In genomic region chr20:393296-393695, GRCh38 we compare ENCODE assay signal across 7 cellular contexts. TPM values are rescaled to one million over a fixed set of nuclear protein-coding genes. Genes with fewer than 3 reads are reported as not detected.
DNase-seq lines count a peak whose midpoint lies in the region; ATAC-seq, FAIRE-seq and TF ChIP-seq lines count a peak whose summit lies in the region.
"Not testable (repeated sequence)": the region's sequence is repeated elsewhere in the genome, so short reads cannot be mapped to it uniquely, and the experiment has no call there.

No MANE protein-coding gene starts in this region.

- H3K4me2 ChIP-seq in HepG2 (ENCODE audit: low read depth, low read length), result not testable (repeated sequence)

- peaks cover 11% of the 10 kb centered on the region for H3K4me1 Mint-ChIP-seq in Calu3 (ENCODE audit: low read depth, unreplicated experiment)
- not testable (repeated sequence) for H3K4me1 Mint-ChIP-seq in activated CD8-positive, alpha-beta T cell treated with anti-CD3 and anti-CD28 coated beads for 36 hours (ENCODE audit: low read depth); central memory CD8-positive, alpha-beta T cell

- intact Hi-C loops in Calu3 (cut with micrococcal nuclease; ENCODE audit: unreplicated experiment); activated CD8-positive, alpha-beta T cell treated with anti-CD3 and anti-CD28 coated beads for 36 hours (cut with micrococcal nuclease); HepG2 (cut with micrococcal nuclease; ENCODE audit: unreplicated experiment); spleen (cut with DNase I; ENCODE audit: low total_unique reads): not testable (repeated sequence)

- peaks cover 22% of the 10 kb centered on the region for H3K79me2 ChIP-seq in HepG2 (ENCODE audit: insufficient read depth, low read length)

- H3K36me3 Mint-ChIP-seq in Calu3 (ENCODE audit: insufficient read depth, unreplicated experiment), result peaks cover 99% of the 10 kb centered on the region
- peaks cover 58% of the 10 kb centered on the region for H3K36me3 Mint-ChIP-seq in activated CD8-positive, alpha-beta T cell treated with anti-CD3 and anti-CD28 coated beads for 36 hours (ENCODE audit: low read depth)
- H3K36me3 Mint-ChIP-seq in activated naive CD4-positive, alpha-beta T cell treated with anti-CD3 and anti-CD28 coated beads, Interleukin-2, amount 50 U/mL, for 72 hours, result peaks cover 7 to 20% of the 10 kb centered on the region in 2 donors
- peaks cover 59% of the 10 kb centered on the region for H3K36me3 Mint-ChIP-seq in central memory CD8-positive, alpha-beta T cell (ENCODE audit: insufficient read depth)

- not testable (repeated sequence) for H3K4me3 ChIP-seq in HepG2 (replicated peaks in 1 of 3; ENCODE audit: insufficient read depth in 1 of 3, low read depth in 2 of 3, low read length in 3 of 3); spleen

- H3K4me1 ChIP-seq in HepG2 (ENCODE audit: insufficient read depth, low read length), result peaks cover 76% of the 10 kb centered on the region
- not testable (repeated sequence) for H3K4me1 ChIP-seq in spleen

- not testable (repeated sequence) for TF ChIP-seq EP300 in HepG2 (IDR thresholded peaks at IDR 0.05; ENCODE audit: low read depth in 2 of 2, low read length in 2 of 2); HepG2 (CRISPR knock-in tag; IDR thresholded peaks at IDR 0.05; ENCODE audit: borderline replicate concordance)

- FAIRE-seq in HepG2 (lab: Jason Lieb, UNC), result not testable (repeated sequence)

- CTCF ChIA-PET in Calu3 (lab: Charles Lee); HepG2 (lab: Yijun Ruan, JAX; ENCODE audit: low intra/inter-chr PET ratio, low total read pairs): not testable (repeated sequence)
- CTCF ChIA-PET in RWPE1 (lab: Yijun Ruan, JAX), result interaction anchor here (0.7 kb wide), 1 partner anchor 14 kb away, joined by 3 read pairs; no protein-coding TSS in a partner anchor
- CTCF ChIA-PET in activated CD8-positive, alpha-beta T cell treated with anti-CD3 and anti-CD28 coated beads for 36 hours (lab: Charles Lee), result interaction anchor here (0.8 to 1.5 kb wide), 2 partner anchors 10 to 259 kb away, joined by 3 read pairs; no protein-coding TSS in a partner anchor

- WGBS in HepG2 (ENCODE audit: low lambda C conversion rate), result 100% methylated on average over 2 of the region's 2 CpGs
- WGBS in spleen, 5 donors, result 85 to 95% (median 86%) methylated on average over 2 of the region's 2 CpGs

- not testable (repeated sequence) for H2AFZ ChIP-seq in HepG2 (ENCODE audit: low read length)

- not testable (repeated sequence) for H4K20me1 ChIP-seq in HepG2 (ENCODE audit: insufficient read depth, low read length)

- DNase-seq in Calu3; RWPE1 (ENCODE audit: low spot score); activated CD8-positive, alpha-beta T cell treated with anti-CD3 and anti-CD28 coated beads for 36 hours; activated naive CD4-positive, alpha-beta T cell treated with anti-CD3 and anti-CD28 coated beads, Interleukin-2, amount 50 U/mL, for 72 hours (ENCODE audit: low spot score in 2 of 2); central memory CD8-positive, alpha-beta T cell (ENCODE audit: low spot score in 2 of 2); HepG2 (ENCODE audit: low spot score): not testable (repeated sequence)
- DNase-seq in spleen, result peak; percentile 17

- H3K27me3 Mint-ChIP-seq in Calu3 (ENCODE audit: unreplicated experiment); activated CD8-positive, alpha-beta T cell treated with anti-CD3 and anti-CD28 coated beads for 36 hours; central memory CD8-positive, alpha-beta T cell: not testable (repeated sequence)

- peak overlapping the region; percentile 51 for H3K27ac ChIP-seq in RWPE1
- not testable (repeated sequence) for H3K27ac ChIP-seq in HepG2 (ENCODE audit: extremely low read length, insufficient read depth, low read length); spleen

- H3K4me3 Mint-ChIP-seq in Calu3 (ENCODE audit: low read depth, unreplicated experiment); activated CD8-positive, alpha-beta T cell treated with anti-CD3 and anti-CD28 coated beads for 36 hours; central memory CD8-positive, alpha-beta T cell: not testable (repeated sequence)

- not testable (repeated sequence) for H3K9me3 ChIP-seq in HepG2 (ENCODE audit: low read length); spleen

- H3K36me3 ChIP-seq in HepG2 (replicated peaks in 1 of 2; ENCODE audit: control insufficient read depth in 1 of 2, insufficient read depth in 2 of 2, low read length in 2 of 2) (peaks cover 62 to 92% of the 10 kb centered on the region in 2 experiments), spleen (peaks cover 6 to 100% (median 91%) of the 10 kb centered on the region in 6 donors)

- not testable (repeated sequence) for ATAC-seq in activated CD8-positive, alpha-beta T cell treated with anti-CD3 and anti-CD28 coated beads for 36 hours; activated naive CD4-positive, alpha-beta T cell treated with anti-CD3 and anti-CD28 coated beads, Interleukin-2, amount 50 U/mL, for 72 hours; central memory CD8-positive, alpha-beta T cell (replicated peaks; ENCODE audit: extremely low read depth, poor library complexity, severe bottlenecking); HepG2

- H3K27me3 ChIP-seq in HepG2 (ENCODE audit: control insufficient read depth in 1 of 2, insufficient read depth in 2 of 2, low read length in 2 of 2); spleen (replicated peaks in 1 of 7): not testable (repeated sequence)

- TF ChIP-seq CTCF in Calu3 (IDR thresholded peaks at IDR 0.05; ENCODE audit: unreplicated experiment); RWPE1 (conservative IDR thresholded peaks at IDR 0.05; ENCODE audit: low read depth); activated CD8-positive, alpha-beta T cell treated with anti-CD3 and anti-CD28 coated beads for 36 hours (IDR thresholded peaks at IDR 0.05); HepG2 (CRISPR knock-in tag; IDR thresholded peaks at IDR 0.05); spleen (IDR thresholded peaks at IDR 0.05 in 8 of 11, conservative IDR thresholded peaks at IDR 0.05 in 3 of 11): not testable (repeated sequence)

- in situ Hi-C loops in HepG2 (cut with HindIII; ENCODE audit: extremely low pct_ligation_motif_present, low pct_unique_long_range_greater_than_20kb), result not testable (repeated sequence)

- TF ChIP-seq POLR2A in HepG2 (IDR thresholded peaks at IDR 0.05; ENCODE audit: insufficient read depth in 1 of 2, low read depth in 2 of 2, low read length in 2 of 2), result peak in 1 of 2 experiments; percentile 27; a peak in 1 of 4 replicates
- not testable (repeated sequence) for TF ChIP-seq POLR2A in spleen (IDR thresholded peaks at IDR 0.05)

- H3K27ac Mint-ChIP-seq in Calu3 (ENCODE audit: unreplicated experiment), result peak overlapping the region; percentile 85
- peak overlapping the region; percentile 4 for H3K27ac Mint-ChIP-seq in activated CD8-positive, alpha-beta T cell treated with anti-CD3 and anti-CD28 coated beads for 36 hours
- H3K27ac Mint-ChIP-seq in activated naive CD4-positive, alpha-beta T cell treated with anti-CD3 and anti-CD28 coated beads, Interleukin-2, amount 50 U/mL, for 72 hours, result peak overlapping the region; percentile 36 to 68
- H3K27ac Mint-ChIP-seq in central memory CD8-positive, alpha-beta T cell (ENCODE audit: low read depth), result peak overlapping the region; percentile 53

- POLR2A ChIA-PET in RWPE1 (lab: Yijun Ruan, JAX; ENCODE audit: low non-redundant PET), result not testable (repeated sequence)
- POLR2A ChIA-PET in activated CD8-positive, alpha-beta T cell treated with anti-CD3 and anti-CD28 coated beads for 36 hours (lab: Charles Lee), result interaction anchor here (1.6 kb wide), 1 partner anchor 11 kb away, joined by 5 read pairs; no protein-coding TSS in a partner anchor
- POLR2A ChIA-PET in HepG2 (lab: Yijun Ruan, JAX), result interaction anchor here (1.2 to 29.0 kb wide), 4 partner anchors 5 to 38 kb away, joined by 3 to 1587 read pairs (median 909); partner anchors contain the start of genes RBCK1 and TRIB3

- BruUV-seq in Calu3 (replicated peaks; lab: Mats Ljungman, UMichigan); HepG2 (replicated peaks; lab: Mats Ljungman, UMichigan): not testable (repeated sequence)

- not testable (repeated sequence) for TF ChIP-seq RAD21 in HepG2 (CRISPR knock-in tag; IDR thresholded peaks at IDR 0.05)

- H3K9me3 Mint-ChIP-seq in Calu3 (ENCODE audit: low read depth, unreplicated experiment); activated CD8-positive, alpha-beta T cell treated with anti-CD3 and anti-CD28 coated beads for 36 hours; activated naive CD4-positive, alpha-beta T cell treated with anti-CD3 and anti-CD28 coated beads, Interleukin-2, amount 50 U/mL, for 72 hours; central memory CD8-positive, alpha-beta T cell: not testable (repeated sequence)

- not testable (repeated sequence) for H3K9ac ChIP-seq in HepG2 (ENCODE audit: insufficient read depth, low read depth, low read length)

RNA-seq across cellular contexts. Expression of gene TRIB3, which starts 12.7 kb away (rescaled TPM):
- total RNA-seq in Calu3 (2022) (47.2 and 53.0 TPM in 2 replicates), HepG2 (2016; rRNA removed; fragmentation: Illumina TruSeq; extraction: Trizol) (106 and 115 TPM in 2 replicates), spleen (10 to 100 TPM in 4 of 7 donors, 1 to 10 TPM in 3; 8.3 to 25.7 (median 12.0) TPM)
- 10 to 100 TPM; 59.5 to 62.5 TPM for total RNA-seq in activated CD8-positive, alpha-beta T cell treated with anti-CD3 and anti-CD28 coated beads for 36 hours
- total RNA-seq in activated naive CD4-positive, alpha-beta T cell treated with anti-CD3 and anti-CD28 coated beads, Interleukin-2, amount 50 U/mL, for 72 hours, result 10 to 100 TPM; 31.3 to 39.4 TPM
- total RNA-seq in HepG2 (2016; cell fraction: cytosol; rRNA removed; fragmentation: Illumina TruSeq; extraction: Trizol; ENCODE audit: low read depth), result 40.1 and 45.0 TPM in 2 replicates
- total RNA-seq in HepG2 (2016; cell fraction: insoluble cytoplasmic fraction; rRNA removed; fragmentation: Illumina TruSeq; extraction: Trizol), result 106 and 115 TPM in 2 replicates
- total RNA-seq in HepG2 (2016; cell fraction: membrane; rRNA removed; fragmentation: Illumina TruSeq; extraction: Trizol), result 107 and 130 TPM in 2 replicates
- 47.6 and 54.9 TPM in 2 replicates for total RNA-seq in HepG2 (2016; cell fraction: nucleus; rRNA removed; fragmentation: Illumina TruSeq; extraction: Trizol)
- polyA plus RNA-seq in HepG2 (2011; rRNA removed) (150 and 241 TPM in 2 replicates), spleen (10 to 100 TPM in 2 of 3 donors, 1 to 10 TPM in 1; 5.7 to 11.7 (median 11.6) TPM)
- 165 and 177 TPM in 2 replicates for polyA plus RNA-seq in HepG2 (2011; cell fraction: cytosol; rRNA removed)
- 122 and 148 TPM in 2 replicates for polyA plus RNA-seq in HepG2 (2011; cell fraction: nucleus; rRNA removed)
- 78.0 and 193 TPM in 2 replicates for polyA plus RNA-seq in HepG2 (2012)
- 33.6 and 42.0 TPM in 2 replicates for polyA plus RNA-seq in HepG2 (2016; cell fraction: cytosol; fragmentation: Illumina TruSeq; extraction: Trizol; ENCODE audit: low read depth)
- polyA plus RNA-seq in HepG2 (2016; cell fraction: insoluble cytoplasmic fraction; fragmentation: Illumina TruSeq; extraction: Trizol; ENCODE audit: low read depth), result 99.1 and 105 TPM in 2 replicates
- 76.6 and 88.5 TPM in 2 replicates for polyA plus RNA-seq in HepG2 (2016; cell fraction: membrane; fragmentation: Illumina TruSeq; extraction: Trizol; ENCODE audit: low read depth)
- 77.9 and 79.0 TPM in 2 replicates for polyA plus RNA-seq in HepG2 (2016; cell fraction: nucleus; fragmentation: Illumina TruSeq; extraction: Trizol; ENCODE audit: insufficient read depth, low read depth)
- 66.9 and 301 TPM in 2 replicates for polyA minus RNA-seq in HepG2 (2011; rRNA and poly(A)+ RNA removed; ENCODE audit: low replicate concordance)
- polyA minus RNA-seq in HepG2 (2011; cell fraction: cytosol; rRNA and poly(A)+ RNA removed), result 115 and 151 TPM in 2 replicates
- polyA minus RNA-seq in HepG2 (2011; cell fraction: nucleus; rRNA and poly(A)+ RNA removed), result 35.9 and 65.3 TPM in 2 replicates

RNA-seq across cellular contexts. Expression of gene RBCK1, which starts 14.8 kb away (rescaled TPM):
- total RNA-seq in Calu3 (2022), result 142 and 144 TPM in 2 replicates
- 100 to 1,000 TPM; 122 to 130 TPM for total RNA-seq in activated CD8-positive, alpha-beta T cell treated with anti-CD3 and anti-CD28 coated beads for 36 hours
- 100 to 1,000 TPM; 113 to 150 TPM for total RNA-seq in activated naive CD4-positive, alpha-beta T cell treated with anti-CD3 and anti-CD28 coated beads, Interleukin-2, amount 50 U/mL, for 72 hours
- total RNA-seq in HepG2 (2016; rRNA removed; fragmentation: Illumina TruSeq; extraction: Trizol), result 121 and 149 TPM in 2 replicates
- 176 and 212 TPM in 2 replicates for total RNA-seq in HepG2 (2016; cell fraction: cytosol; rRNA removed; fragmentation: Illumina TruSeq; extraction: Trizol; ENCODE audit: low read depth)
- 110 and 147 TPM in 2 replicates for total RNA-seq in HepG2 (2016; cell fraction: insoluble cytoplasmic fraction; rRNA removed; fragmentation: Illumina TruSeq; extraction: Trizol)
- 217 and 241 TPM in 2 replicates for total RNA-seq in HepG2 (2016; cell fraction: membrane; rRNA removed; fragmentation: Illumina TruSeq; extraction: Trizol)
- total RNA-seq in HepG2 (2016; cell fraction: nucleus; rRNA removed; fragmentation: Illumina TruSeq; extraction: Trizol), result 83.9 and 95.5 TPM in 2 replicates
- polyA plus RNA-seq in HepG2 (2011; rRNA removed), result 215 and 270 TPM in 2 replicates
- 171 and 196 TPM in 2 replicates for polyA plus RNA-seq in HepG2 (2011; cell fraction: cytosol; rRNA removed)
- 558 and 618 TPM in 2 replicates for polyA plus RNA-seq in HepG2 (2011; cell fraction: nucleus; rRNA removed)
- 207 and 311 TPM in 2 replicates for polyA plus RNA-seq in HepG2 (2012)
- 291 and 331 TPM in 2 replicates for polyA plus RNA-seq in HepG2 (2016; cell fraction: cytosol; fragmentation: Illumina TruSeq; extraction: Trizol; ENCODE audit: low read depth)
- 144 and 159 TPM in 2 replicates for polyA plus RNA-seq in HepG2 (2016; cell fraction: insoluble cytoplasmic fraction; fragmentation: Illumina TruSeq; extraction: Trizol; ENCODE audit: low read depth)
- 277 and 299 TPM in 2 replicates for polyA plus RNA-seq in HepG2 (2016; cell fraction: membrane; fragmentation: Illumina TruSeq; extraction: Trizol; ENCODE audit: low read depth)
- polyA plus RNA-seq in HepG2 (2016; cell fraction: nucleus; fragmentation: Illumina TruSeq; extraction: Trizol; ENCODE audit: insufficient read depth, low read depth), result 357 and 365 TPM in 2 replicates
- 36.5 and 119 TPM in 2 replicates for polyA minus RNA-seq in HepG2 (2011; rRNA and poly(A)+ RNA removed; ENCODE audit: low replicate concordance)
- 65.9 and 88.8 TPM in 2 replicates for polyA minus RNA-seq in HepG2 (2011; cell fraction: cytosol; rRNA and poly(A)+ RNA removed)
- polyA minus RNA-seq in HepG2 (2011; cell fraction: nucleus; rRNA and poly(A)+ RNA removed), result 102 and 144 TPM in 2 replicates
- 100 to 1,000 TPM in 4 of 7 donors, 10 to 100 TPM in 3; 90.2 to 124 (median 105) TPM for total RNA-seq in spleen
- polyA plus RNA-seq in spleen, result 100 to 1,000 TPM in 1 of 3 donors, 10 to 100 TPM in 2; 78.6 to 152 (median 98.9) TPM

RNA-seq across cellular contexts. Expression of gene NRSN2, which starts 46.4 kb away (rescaled TPM):
- total RNA-seq in Calu3 (2022) (0.42 and 0.51 TPM in 2 replicates), HepG2 (2016; rRNA removed; fragmentation: Illumina TruSeq; extraction: Trizol) (28.4 and 32.3 TPM in 2 replicates), spleen (10 to 100 TPM; 10.9 to 26.3 (median 18.2) TPM)
- 1 to 10 TPM; 8.0 to 8.7 TPM for total RNA-seq in activated CD8-positive, alpha-beta T cell treated with anti-CD3 and anti-CD28 coated beads for 36 hours
- 1 to 10 TPM; 4.2 to 8.5 TPM for total RNA-seq in activated naive CD4-positive, alpha-beta T cell treated with anti-CD3 and anti-CD28 coated beads, Interleukin-2, amount 50 U/mL, for 72 hours
- total RNA-seq in HepG2 (2016; cell fraction: cytosol; rRNA removed; fragmentation: Illumina TruSeq; extraction: Trizol; ENCODE audit: low read depth), result 13.5 and 19.5 TPM in 2 replicates
- 26.0 and 33.1 TPM in 2 replicates for total RNA-seq in HepG2 (2016; cell fraction: insoluble cytoplasmic fraction; rRNA removed; fragmentation: Illumina TruSeq; extraction: Trizol)
- total RNA-seq in HepG2 (2016; cell fraction: membrane; rRNA removed; fragmentation: Illumina TruSeq; extraction: Trizol), result 30.9 and 37.0 TPM in 2 replicates
- total RNA-seq in HepG2 (2016; cell fraction: nucleus; rRNA removed; fragmentation: Illumina TruSeq; extraction: Trizol), result 18.0 and 19.9 TPM in 2 replicates
- polyA plus RNA-seq in HepG2 (2011; rRNA removed) (49.4 and 63.3 TPM in 2 replicates), spleen (10 to 100 TPM; 10.5 to 13.4 (median 12.8) TPM)
- 69.4 and 90.4 TPM in 2 replicates for polyA plus RNA-seq in HepG2 (2011; cell fraction: cytosol; rRNA removed)
- 68.6 and 73.2 TPM in 2 replicates for polyA plus RNA-seq in HepG2 (2011; cell fraction: nucleus; rRNA removed)
- polyA plus RNA-seq in HepG2 (2012), result 32.8 and 45.8 TPM in 2 replicates
- polyA plus RNA-seq in HepG2 (2016; cell fraction: cytosol; fragmentation: Illumina TruSeq; extraction: Trizol; ENCODE audit: low read depth), result 30.7 and 34.2 TPM in 2 replicates
- 54.0 and 55.2 TPM in 2 replicates for polyA plus RNA-seq in HepG2 (2016; cell fraction: insoluble cytoplasmic fraction; fragmentation: Illumina TruSeq; extraction: Trizol; ENCODE audit: low read depth)
- polyA plus RNA-seq in HepG2 (2016; cell fraction: membrane; fragmentation: Illumina TruSeq; extraction: Trizol; ENCODE audit: low read depth), result 61.7 and 66.8 TPM in 2 replicates
- 79.0 and 79.1 TPM in 2 replicates for polyA plus RNA-seq in HepG2 (2016; cell fraction: nucleus; fragmentation: Illumina TruSeq; extraction: Trizol; ENCODE audit: insufficient read depth, low read depth)
- 1.6 and 52.5 TPM in 2 replicates for polyA minus RNA-seq in HepG2 (2011; rRNA and poly(A)+ RNA removed; ENCODE audit: low replicate concordance)
- polyA minus RNA-seq in HepG2 (2011; cell fraction: cytosol; rRNA and poly(A)+ RNA removed), result 32.5 and 33.1 TPM in 2 replicates
- 10.7 and 15.0 TPM in 2 replicates for polyA minus RNA-seq in HepG2 (2011; cell fraction: nucleus; rRNA and poly(A)+ RNA removed)

Comparison
In these comparisons a context has a peak if more than half of its experiments do, and no peak if none do; other contexts are left out.
1. H3K27ac Mint-ChIP-seq: peak in every context shown above with its lines; median percentile 85 in Calu3; 53 in central memory CD8-positive, alpha-beta T cell; 52 in activated naive CD4-positive, alpha-beta T cell treated with anti-CD3 and anti-CD28 coated beads, Interleukin-2, amount 50 U/mL, for 72 hours; 4 in activated CD8-positive, alpha-beta T cell treated with anti-CD3 and anti-CD28 coated beads for 36 hours.